9 cellular contexts compared by ENCODE assay signal in the genomic region with DNA sequence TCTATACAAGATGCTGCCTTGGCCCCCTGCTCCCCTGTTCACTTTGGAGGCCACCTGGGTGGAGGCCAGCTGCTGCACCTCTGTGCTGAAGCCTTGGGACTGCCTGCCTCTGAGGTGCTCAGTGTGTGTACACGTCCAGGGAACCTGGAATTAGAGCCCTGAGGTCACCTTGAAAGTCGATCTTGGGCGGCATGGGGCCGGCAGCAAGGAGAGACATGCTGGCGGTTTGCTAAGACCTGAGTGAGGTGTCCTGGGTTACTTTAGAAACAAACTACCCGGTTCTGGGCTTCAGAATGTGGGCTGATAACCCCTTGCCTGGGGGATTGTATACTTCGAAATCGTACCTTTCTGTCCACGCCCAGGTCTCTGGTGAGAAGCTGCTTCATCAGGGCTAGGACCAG. TPM values are rescaled to one million over a fixed set of nuclear protein-coding genes. Genes with fewer than 3 reads are reported as not detected.
DNase-seq lines count a peak whose midpoint lies in the region; ATAC-seq, FAIRE-seq and TF ChIP-seq lines count a peak whose summit lies in the region.
"Had no signal": no experiment of that assay in that cellular context is flagged by ENCODE, and none has a peak within 500 bp of the region (broad histone marks: within the 10 kb centered on the region; RNA-seq: fewer than 3 reads in every experiment).

No MANE protein-coding gene starts in this region.

- peak overlapping the region; percentile 63 for H3K27ac ChIP-seq in urinary bladder (ENCODE audit: low read depth)

- peaks cover 52% of the 10 kb centered on the region for H3K4me1 Mint-ChIP-seq in activated T-cell treated with anti-CD3 and anti-CD28 coated beads, Interleukin-2, amount 50 U/mL, for 4 hours (ENCODE audit: low read depth)
- peaks cover 37% of the 10 kb centered on the region for H3K4me1 Mint-ChIP-seq in chondrocyte (ENCODE audit: low read depth)

- H3K36me3 Mint-ChIP-seq in activated T-cell treated with anti-CD3 and anti-CD28 coated beads, Interleukin-2, amount 50 U/mL, for 4 hours (ENCODE audit: insufficient read depth): peaks cover 11% of the 10 kb centered on the region
- peaks cover 3% of the 10 kb centered on the region for H3K36me3 Mint-ChIP-seq in chondrocyte (ENCODE audit: low read depth)

- intact Hi-C loops in mucosa of descending colon (cut with DNase I, micrococcal nuclease): loop anchor here (5.0 to 10.0 kb wide), 3 partner anchors 85 to 125 kb away; a partner anchor contains a TSS

- H3K9me3 Mint-ChIP-seq in activated T-cell treated with anti-CD3 and anti-CD28 coated beads, Interleukin-2, amount 50 U/mL, for 4 hours: no peaks in the 10 kb centered on the region
- H3K9me3 Mint-ChIP-seq in chondrocyte (ENCODE audit: low read depth): no peaks in the 10 kb centered on the region

- H3K36me3 ChIP-seq in mucosa of descending colon (ENCODE audit: low read depth) (no peaks in the 10 kb centered on the region), urinary bladder (ENCODE audit: insufficient read depth) (no peaks in the 10 kb centered on the region)

- H3K27ac Mint-ChIP-seq in chondrocyte (ENCODE audit: unreplicated experiment): peak overlapping the region; percentile 95

- no peak overlapping the region for H3K4me3 ChIP-seq in mucosa of descending colon
- H3K4me3 ChIP-seq in urinary bladder (ENCODE audit: low read depth, low read length): no peak overlapping the region
- H3K4me3 ChIP-seq: HAP-1 had no signal

- ATAC-seq in activated T-cell treated with anti-CD3 and anti-CD28 coated beads, Interleukin-2, amount 50 U/mL, for 4 hours: peak; percentile 7 to 9
- ATAC-seq in mucosa of descending colon: peak; percentile 2
- ATAC-seq in GM19455 (IDR thresholded peaks at IDR 0.05; ENCODE audit: unreplicated experiment): no peak

- no peak for TF ChIP-seq CTCF in chondrocyte (IDR thresholded peaks at IDR 0.05)
- TF ChIP-seq CTCF in mucosa of descending colon (IDR thresholded peaks at IDR 0.05): no peak

- peak overlapping the region; percentile 29 for H3K4me3 Mint-ChIP-seq in activated T-cell treated with anti-CD3 and anti-CD28 coated beads, Interleukin-2, amount 50 U/mL, for 4 hours
- H3K4me3 Mint-ChIP-seq in chondrocyte (ENCODE audit: unreplicated experiment): no peak overlapping the region

- WGBS in urinary bladder: 70% methylated on average over 9 of the region's 9 CpGs

- H3K4me1 ChIP-seq in mucosa of descending colon (ENCODE audit: low read depth) (peaks cover 47% of the 10 kb centered on the region), urinary bladder (ENCODE audit: insufficient read depth) (peaks cover 2% of the 10 kb centered on the region)

- FAIRE-seq in GM12891 (lab: Jason Lieb, UNC): no peak

- TF ChIP-seq POLR2A in GM12891 (IDR thresholded peaks at IDR 0.05; ENCODE audit: low read depth, low read length): no peak

- DNase-seq in activated T-cell treated with anti-CD3 and anti-CD28 coated beads, Interleukin-2, amount 50 U/mL, for 4 hours: no peak
- DNase-seq in activated T-cell treated with anti-CD3 and anti-CD28 coated beads, Interleukin-2, amount 50 U/mL, for 1 hour: no peak
- DNase-seq in chondrocyte (ENCODE audit: low spot score) (no peak), mucosa of descending colon (peak in 1 of 3 donors; percentile 61), GM12891 (ENCODE audit: insufficient read length, low spot score) (no peak), NCI-H82 (lab: John Stamatoyannopoulos, UW) (no peak)

- no peaks in the 10 kb centered on the region for H3K9me3 ChIP-seq in mucosa of descending colon
- H3K9me3 ChIP-seq: HAP-1 had no signal

- no peaks in the 10 kb centered on the region for H3K27me3 Mint-ChIP-seq in activated T-cell treated with anti-CD3 and anti-CD28 coated beads, Interleukin-2, amount 50 U/mL, for 4 hours (ENCODE audit: low read depth)
- H3K27me3 Mint-ChIP-seq in chondrocyte (ENCODE audit: low read depth): no peaks in the 10 kb centered on the region

TF ChIP-seq in GM12891, 5 proteins besides CTCF, POLR2A, EP300 and RAD21:
- no peak for TF ChIP-seq SPI1 (IDR thresholded peaks at IDR 0.05; ENCODE audit: low read depth, low read length)

RNA-seq across cellular contexts. Expression of a gene that starts 25.5 kb away (rescaled TPM):
- 1 to 10 TPM; 3.6 to 3.8 (median 3.8) TPM for total RNA-seq in activated T-cell treated with anti-CD3 and anti-CD28 coated beads, Interleukin-2, amount 50 U/mL, for 4 hours
- total RNA-seq in chondrocyte (1.3 to 1.8 TPM (median 1.4 TPM) in 3 replicates), mucosa of descending colon (1 to 10 TPM; 1.8 to 2.5 (median 2.3) TPM), urinary bladder (0.85 TPM)
- polyA plus RNA-seq in urinary bladder: 1.8 TPM
- 1.2 TPM for polyA plus RNA-seq in GM12891 (2012; ENCODE audit: low read depth, missing spikeins)

RNA-seq across cellular contexts. Expression of a gene that starts 26.2 kb away (rescaled TPM):
- total RNA-seq in activated T-cell treated with anti-CD3 and anti-CD28 coated beads, Interleukin-2, amount 50 U/mL, for 4 hours: 100 to 1,000 TPM; 431 to 445 (median 436) TPM
- 313 to 316 TPM (median 313 TPM) in 3 replicates for total RNA-seq in chondrocyte
- 100 to 1,000 TPM; 347 to 437 (median 348) TPM for total RNA-seq in mucosa of descending colon
- 74.7 TPM for total RNA-seq in urinary bladder
- polyA plus RNA-seq in urinary bladder: 318 TPM
- 397 TPM for polyA plus RNA-seq in GM12891 (2012; ENCODE audit: low read depth, missing spikeins)

RNA-seq across cellular contexts. Expression of a gene that starts 38.9 kb away (rescaled TPM):
- total RNA-seq in activated T-cell treated with anti-CD3 and anti-CD28 coated beads, Interleukin-2, amount 50 U/mL, for 4 hours: 10 to 100 TPM; 10.6 to 13.7 (median 13.4) TPM
- total RNA-seq in chondrocyte: 3.6 to 5.3 TPM (median 4.0 TPM) in 3 replicates
- total RNA-seq in mucosa of descending colon: 10 to 100 TPM in 2 of 3 donors, 1 to 10 TPM in 1; 6.0 to 12.6 (median 10.6) TPM
- total RNA-seq in urinary bladder: 1.8 TPM
- 4.6 TPM for polyA plus RNA-seq in urinary bladder
- 4.6 TPM for polyA plus RNA-seq in GM12891 (2012; ENCODE audit: low read depth, missing spikeins)

RNA-seq across cellular contexts. Expression of a gene that starts 48.3 kb away (rescaled TPM):
- total RNA-seq in activated T-cell treated with anti-CD3 and anti-CD28 coated beads, Interleukin-2, amount 50 U/mL, for 4 hours: under 1 TPM; 0.13 to 0.19 (median 0.18) TPM
- total RNA-seq in chondrocyte (5.8 to 12.7 TPM (median 11.7 TPM) in 3 replicates), mucosa of descending colon (under 1 TPM in 1 of 3 donors, not detected in 2; 0.09 TPM), urinary bladder (0.32 TPM)
- 0.32 TPM for polyA plus RNA-seq in urinary bladder
- polyA plus RNA-seq in GM12891 (2012; ENCODE audit: low read depth, missing spikeins): 0.28 TPM
